ENCODE assay signal across 17 cellular contexts in the genomic region with DNA sequence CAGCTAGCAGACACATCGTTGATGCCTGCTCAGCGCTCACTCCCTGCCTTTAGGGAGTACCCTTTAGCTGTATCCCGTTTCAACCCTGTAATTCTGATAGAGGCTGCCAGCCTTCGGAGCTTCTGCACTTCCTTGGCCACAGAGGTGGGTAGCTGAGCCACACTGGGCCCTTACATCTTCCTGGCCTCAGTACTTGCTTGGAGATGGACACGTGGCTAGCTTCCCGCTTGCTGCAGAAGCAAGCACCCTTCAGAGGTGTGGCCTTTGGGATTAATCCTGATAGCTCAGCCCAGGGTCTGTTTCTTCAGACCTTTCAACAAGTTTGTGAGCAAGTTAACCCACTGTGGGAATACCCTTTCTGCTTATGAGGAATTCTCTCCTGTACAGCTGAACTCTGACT. TPM values are rescaled to one million over a fixed set of nuclear protein-coding genes. Genes with fewer than 3 reads are reported as not detected.
A peak's percentile ranks its signal among the peaks of the same experiment; 100 is the strongest.
DNase-seq lines count a peak whose midpoint lies in the region; ATAC-seq and TF ChIP-seq lines count a peak whose summit lies in the region.
"Had no signal": no experiment of that assay in that cellular context is flagged by ENCODE, and none has a peak within 500 bp of the region (broad histone marks: within the 10 kb centered on the region; RNA-seq: fewer than 3 reads in every experiment).

No MANE protein-coding gene starts in this region.

- H3K79me2 ChIP-seq in GM23248 (ENCODE audit: insufficient read depth) (no peaks in the 10 kb centered on the region), H9 (ENCODE audit: insufficient read depth, low read length) (no peaks in the 10 kb centered on the region)

- H3K9me3 Mint-ChIP-seq in H9 = no peaks in the 10 kb centered on the region; a peak in 1 of 5 replicates
- H3K9me3 Mint-ChIP-seq: CD4-positive, alpha-beta T cell; HFFc6 had no signal

- H3K4ac ChIP-seq in H9 (ENCODE audit: low read depth, low read length) = no peak overlapping the region

- peak; percentile 30 for DNase-seq in GM23248
- DNase-seq in H9 = no peak
- DNase-seq in Panc1 (ENCODE audit: low read depth, low spot score) = no peak
- DNase-seq in fibroblast of mammary gland (ENCODE audit: low read depth) = peak; percentile 37
- DNase-seq in mesenteric fat pad (ENCODE audit: low spot score) = no peak
- DNase-seq in 8988T = no peak
- DNase-seq: AML-193; Caco-2; CD4-positive, alpha-beta T cell; GDM1; HFFc6 had no signal

- POLR2A ChIA-PET in Panc1 (lab: Charles Lee) = no interaction called here

- no peak overlapping the region for H2BK5ac ChIP-seq in H9 (ENCODE audit: insufficient read length, low read length)

- H3K14ac ChIP-seq in H9 (ENCODE audit: insufficient read depth, low read length) = peak overlapping the region; percentile 52; the same call in 1 of the 2 replicates

- no peak overlapping the region for H4K91ac ChIP-seq in H9 (ENCODE audit: insufficient read length, low read depth, low read length)

- H3K4me2 ChIP-seq in GM23248 (ENCODE audit: unreplicated experiment) (no peak overlapping the region), H9 (ENCODE audit: insufficient read depth, insufficient read length, low read length) (no peak overlapping the region)
- H3K4me2 ChIP-seq: KMS-11 had no signal

- no peaks in the 10 kb centered on the region for H4K20me1 ChIP-seq in GM23248 (ENCODE audit: insufficient read depth)
- H4K20me1 ChIP-seq in H9 (ENCODE audit: control insufficient read depth, insufficient read depth, insufficient read length) = no peaks in the 10 kb centered on the region

- no peaks in the 10 kb centered on the region for H3K9me2 ChIP-seq in GM23248 (ENCODE audit: insufficient read depth)

- H2BK12ac ChIP-seq in H9 (ENCODE audit: insufficient read length, low read depth, low read length) = no peak overlapping the region

- no peak overlapping the region for H3K27ac ChIP-seq in GM23248
- H3K27ac ChIP-seq in H9 (ENCODE audit: insufficient read length, low read depth, low read length) = no peak overlapping the region
- H3K27ac ChIP-seq in Panc1 (ENCODE audit: low read length) = no peak overlapping the region
- H3K27ac ChIP-seq: C4-2B, KMS-11 had no signal

- ATAC-seq in Panc1 (0 out of 2 replicates have a peak, but pooled peaks have one; percentile 42), GM19395 (IDR thresholded peaks at IDR 0.05; ENCODE audit: unreplicated experiment) (no peak)
- ATAC-seq: HCT116, HepG2 had no signal

- H3K36me3 ChIP-seq in GM23248 (ENCODE audit: low read depth) (no peaks in the 10 kb centered on the region), Panc1 (ENCODE audit: control insufficient read depth, insufficient read depth, low read length) (no peaks in the 10 kb centered on the region)

- H3K36me3 Mint-ChIP-seq in H9 (ENCODE audit: insufficient read depth in 1 of 3, low read depth in 3 of 3) = no peaks in the 10 kb centered on the region

- H3K4me3 Mint-ChIP-seq in H9 = no peak overlapping the region
- H3K4me3 Mint-ChIP-seq: CD4-positive, alpha-beta T cell; HFFc6 had no signal

- CTCF ChIA-PET in Panc1 (lab: Charles Lee) = interaction anchor here (0.7 kb wide), 1 partner anchor 55 kb away, joined by 8 read pairs; no protein-coding TSS in a partner anchor

- no peaks in the 10 kb centered on the region for H3K79me1 ChIP-seq in H9 (ENCODE audit: insufficient read depth, low read depth, low read length, poor library complexity, severe bottlenecking)

- H3K4me1 ChIP-seq in GM23248 (ENCODE audit: insufficient read depth) (no peaks in the 10 kb centered on the region), H9 (ENCODE audit: insufficient read depth, low read length) (no peaks in the 10 kb centered on the region), Panc1 (ENCODE audit: control insufficient read depth, insufficient read depth, low read length) (no peaks in the 10 kb centered on the region; the same call in 1 of the 2 replicates)
- H3K4me1 ChIP-seq: Caco-2 had no signal

- H2BK15ac ChIP-seq in H9 (ENCODE audit: low read depth, low read length) = 0 out of 2 replicates have a peak overlapping the region, but pooled peaks have one; percentile 55

- intact Hi-C loops in Panc1 (cut with micrococcal nuclease; ENCODE audit: unreplicated experiment) = no loop called here

- H3K4me3 ChIP-seq in GM23248 (no peak overlapping the region), Panc1 (ENCODE audit: low read depth in 2 of 2, low read length in 2 of 2) (no peak overlapping the region), fibroblast of mammary gland (ENCODE audit: control insufficient read depth, low read depth, low read length) (no peak overlapping the region)

- no peak overlapping the region for H3T11ph ChIP-seq in H9 (ENCODE audit: low read length)

- H3K27me3 ChIP-seq in GM23248 (replicated peaks; ENCODE audit: insufficient read depth) (peaks cover 5% of the 10 kb centered on the region), H9 (ENCODE audit: insufficient read depth, low read length) (no peaks in the 10 kb centered on the region), Panc1 (ENCODE audit: control insufficient read depth, insufficient read depth, low read length) (peaks cover 12% of the 10 kb centered on the region; the same call in 1 of the 2 replicates)

- H3K18ac ChIP-seq in H9 (ENCODE audit: insufficient read length, low read depth, low read length) = no peak overlapping the region

- H2BK120ac ChIP-seq in H9 (ENCODE audit: low read depth, low read length, poor library complexity, severe bottlenecking) = no peak overlapping the region

- no TSS peak for BruUV-seq in Panc1 (replicated peaks; lab: Mats Ljungman, UMichigan)

- TF ChIP-seq CTCF in H9 (conservative IDR thresholded peaks at IDR 0.05) (no peak), Panc1 (IDR thresholded peaks at IDR 0.05) (no peak), fibroblast of mammary gland (conservative IDR thresholded peaks at IDR 0.05; ENCODE audit: control insufficient read depth, insufficient read depth, low read depth, low read length) (no peak)

- H3K9me3 ChIP-seq in GM23248 (ENCODE audit: low read depth) (no peaks in the 10 kb centered on the region), H9 (ENCODE audit: control insufficient read depth, low read depth, low read length) (no peaks in the 10 kb centered on the region), Panc1 (ENCODE audit: control insufficient read depth, insufficient read depth, low read depth, low read length) (no peaks in the 10 kb centered on the region)
- H3K9me3 ChIP-seq: Caco-2 had no signal

- H4K8ac ChIP-seq in H9 (replicated peaks; ENCODE audit: insufficient read length, low read depth, low read length) = no peak overlapping the region

- no peak overlapping the region for H4K5ac ChIP-seq in H9 (ENCODE audit: insufficient read length, low read depth, low read length)

- no peak overlapping the region for H3K56ac ChIP-seq in H9 (ENCODE audit: insufficient read length, low read depth, low read length)

- no peak overlapping the region for H2AK5ac ChIP-seq in H9 (ENCODE audit: insufficient read length, low read length)

- no peaks in the 10 kb centered on the region; a peak in 2 of 4 replicates for H3K4me1 Mint-ChIP-seq in H9

- H2AFZ ChIP-seq in GM23248 (no peak overlapping the region), H9 (ENCODE audit: low read length) (no peak overlapping the region)

- WGBS in GM23248 (ENCODE audit: low coverage in 1 of 2, low lambda C conversion rate in 2 of 2, missing lambda C conversion rate in 2 of 2), 2 experiments = 22 to 27% methylated on average over 6 of the region's 6 CpGs
- WGBS in H9 (ENCODE audit: extremely low coverage, insufficient read length, low lambda C conversion rate) = no CpG with 5 or more reads among the region's 6 CpGs

- H3K27ac Mint-ChIP-seq in H9 = no peak overlapping the region
- H3K27ac Mint-ChIP-seq: CD4-positive, alpha-beta T cell; HFFc6 had no signal

- H3K23me2 ChIP-seq in H9 (ENCODE audit: insufficient read length, low read depth, low read length, poor library complexity, severe bottlenecking) = no peaks in the 10 kb centered on the region

- H3K9ac ChIP-seq in GM23248 = no peak overlapping the region
- no peak overlapping the region for H3K9ac ChIP-seq in H9 (ENCODE audit: extremely low read depth, insufficient read length, low read length)
- H3K9ac ChIP-seq: KMS-11 had no signal

- no peak overlapping the region for H3K23ac ChIP-seq in H9 (ENCODE audit: insufficient read length, low read depth, low read length)

- no peak overlapping the region for H2BK20ac ChIP-seq in H9 (ENCODE audit: low read depth, low read length, poor library complexity, severe bottlenecking)

- H3F3A ChIP-seq in GM23248 (ENCODE audit: insufficient read depth) = no peaks in the 10 kb centered on the region

- in situ Hi-C loops in GM23248 (cut with MboI) = no loop called here
- in situ Hi-C loops in Panc1 (cut with HindIII; ENCODE audit: low pct_unique_long_range_greater_than_20kb, low sequenced_read_pairs) = no loop called here

- H3K27me3 Mint-ChIP-seq in H9 (ENCODE audit: low read depth) = peaks cover 33% of the 10 kb centered on the region

RNA-seq across cellular contexts. Expression of a gene that starts 14.2 kb away (rescaled TPM):
- 23.1 and 27.7 TPM in 2 replicates for total RNA-seq in GM23248 (2014; rRNA removed; shearing (Covaris generic))
- 11.0 and 12.7 TPM in 2 replicates for polyA plus RNA-seq in GM23248 (2016; fragmentation: Nextera tagmentation; extraction: Ambion mirVana)
- total RNA-seq in H9 (2021) (14.9 and 15.3 TPM in 2 replicates), Panc1 (2021; ENCODE audit: unreplicated experiment) (18.0 TPM), mesenteric fat pad (12.8 TPM)
- 17.0 TPM for polyA plus RNA-seq in Panc1 (2012; ENCODE audit: insufficient read length)

RNA-seq across cellular contexts. Expression of a gene that starts 15.3 kb away (rescaled TPM):
- total RNA-seq in GM23248 (2014; rRNA removed; shearing (Covaris generic)) = not detected in 2 replicates
- polyA plus RNA-seq in GM23248 (2016; fragmentation: Nextera tagmentation; extraction: Ambion mirVana) = not detected in 2 replicates
- total RNA-seq in H9 (2021) (2.5 and 2.6 TPM in 2 replicates), Panc1 (2021; ENCODE audit: unreplicated experiment) (0.44 TPM), mesenteric fat pad (not detected)
- polyA plus RNA-seq in Panc1 (2012; ENCODE audit: insufficient read length) = 0.50 TPM
- total RNA-seq: CD4-positive, alpha-beta T cell; HFFc6 had no signal
- polyA plus RNA-seq: BJ, HepG2 had no signal

Comparison
In these comparisons a context has a peak if more than half of its experiments do, and no peak if none do; other contexts are left out.
1. DNase-seq: peak in GM23248 (single experiment) and fibroblast of mammary gland (single experiment); none in H9 (single experiment), Panc1 (single experiment), mesenteric fat pad (single experiment) and 8988T (single experiment).